In the genomic region with DNA sequence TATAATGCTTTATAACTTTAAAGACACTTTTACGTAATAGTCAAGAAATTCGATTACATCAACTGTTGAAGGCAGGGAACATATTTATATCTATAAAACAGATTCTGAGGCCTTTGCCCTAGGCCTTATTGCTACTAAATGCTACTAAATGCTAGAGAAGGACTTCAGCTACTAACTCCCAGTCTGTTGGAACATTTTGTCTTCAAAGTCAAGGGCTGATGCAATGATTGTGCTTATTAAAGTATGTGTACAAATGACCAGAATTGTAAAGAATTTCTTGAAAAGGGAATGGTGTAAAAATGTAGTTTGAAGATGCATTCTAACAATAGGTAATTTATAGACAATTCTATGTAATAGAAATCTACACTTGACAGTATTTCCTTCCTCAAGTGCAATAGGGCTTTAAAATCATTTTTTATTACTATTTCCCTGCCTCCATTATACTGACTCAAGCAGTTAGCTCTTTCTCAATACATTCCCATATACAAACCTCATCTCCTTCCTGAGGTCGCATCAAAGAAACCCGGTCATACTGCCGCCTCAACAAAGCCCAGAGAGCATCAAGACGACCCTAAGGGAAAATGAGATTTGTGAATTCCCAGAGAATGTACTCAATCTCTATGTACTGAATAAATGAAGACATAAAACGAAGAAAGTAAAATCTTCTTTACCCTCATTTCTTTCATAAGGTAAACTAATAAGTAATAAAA, we compare ENCODE assay signal across 1 cellular context.
TF ChIP-seq lines count a peak whose summit lies in the region.

No MANE protein-coding gene starts in this region.

TF ChIP-seq in GM23338, 12 proteins besides CTCF, POLR2A, EP300 and RAD21:
- TF ChIP-seq, protein P1, sequence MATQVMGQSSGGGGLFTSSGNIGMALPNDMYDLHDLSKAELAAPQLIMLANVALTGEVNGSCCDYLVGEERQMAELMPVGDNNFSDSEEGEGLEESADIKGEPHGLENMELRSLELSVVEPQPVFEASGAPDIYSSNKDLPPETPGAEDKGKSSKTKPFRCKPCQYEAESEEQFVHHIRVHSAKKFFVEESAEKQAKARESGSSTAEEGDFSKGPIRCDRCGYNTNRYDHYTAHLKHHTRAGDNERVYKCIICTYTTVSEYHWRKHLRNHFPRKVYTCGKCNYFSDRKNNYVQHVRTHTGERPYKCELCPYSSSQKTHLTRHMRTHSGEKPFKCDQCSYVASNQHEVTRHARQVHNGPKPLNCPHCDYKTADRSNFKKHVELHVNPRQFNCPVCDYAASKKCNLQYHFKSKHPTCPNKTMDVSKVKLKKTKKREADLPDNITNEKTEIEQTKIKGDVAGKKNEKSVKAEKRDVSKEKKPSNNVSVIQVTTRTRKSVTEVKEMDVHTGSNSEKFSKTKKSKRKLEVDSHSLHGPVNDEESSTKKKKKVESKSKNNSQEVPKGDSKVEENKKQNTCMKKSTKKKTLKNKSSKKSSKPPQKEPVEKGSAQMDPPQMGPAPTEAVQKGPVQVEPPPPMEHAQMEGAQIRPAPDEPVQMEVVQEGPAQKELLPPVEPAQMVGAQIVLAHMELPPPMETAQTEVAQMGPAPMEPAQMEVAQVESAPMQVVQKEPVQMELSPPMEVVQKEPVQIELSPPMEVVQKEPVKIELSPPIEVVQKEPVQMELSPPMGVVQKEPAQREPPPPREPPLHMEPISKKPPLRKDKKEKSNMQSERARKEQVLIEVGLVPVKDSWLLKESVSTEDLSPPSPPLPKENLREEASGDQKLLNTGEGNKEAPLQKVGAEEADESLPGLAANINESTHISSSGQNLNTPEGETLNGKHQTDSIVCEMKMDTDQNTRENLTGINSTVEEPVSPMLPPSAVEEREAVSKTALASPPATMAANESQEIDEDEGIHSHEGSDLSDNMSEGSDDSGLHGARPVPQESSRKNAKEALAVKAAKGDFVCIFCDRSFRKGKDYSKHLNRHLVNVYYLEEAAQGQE (IDR thresholded peaks at IDR 0.05; ENCODE audit: unreplicated experiment) = no peak
- TF ChIP-seq JUNB (IDR thresholded peaks at IDR 0.05; ENCODE audit: unreplicated experiment) = no peak
- TF ChIP-seq CREB1 (CRISPR knock-in tag; IDR thresholded peaks at IDR 0.05; ENCODE audit: low read depth) = no peak
- no peak for TF ChIP-seq ZNF331 (CRISPR knock-in tag; IDR thresholded peaks at IDR 0.05; ENCODE audit: low read depth)
- TF ChIP-seq ZNF114 (CRISPR knock-in tag; IDR thresholded peaks at IDR 0.05) = no peak
- no peak for TF ChIP-seq ZNF462 (CRISPR knock-in tag; IDR thresholded peaks at IDR 0.05)
- no peak for TF ChIP-seq EZH2 (IDR thresholded peaks at IDR 0.05; ENCODE audit: low read depth, unreplicated experiment)
- TF ChIP-seq EZH2phosphoT487 (IDR thresholded peaks at IDR 0.05; ENCODE audit: unreplicated experiment) = no peak
- TF ChIP-seq POLR2AphosphoS5 (IDR thresholded peaks at IDR 0.05; ENCODE audit: low read depth) = no peak
- TF ChIP-seq NANOG (IDR thresholded peaks at IDR 0.05; ENCODE audit: borderline replicate concordance) = no peak
- TF ChIP-seq STAT1 (IDR thresholded peaks at IDR 0.05; ENCODE audit: unreplicated experiment) = no peak
- TF ChIP-seq, protein P2, sequence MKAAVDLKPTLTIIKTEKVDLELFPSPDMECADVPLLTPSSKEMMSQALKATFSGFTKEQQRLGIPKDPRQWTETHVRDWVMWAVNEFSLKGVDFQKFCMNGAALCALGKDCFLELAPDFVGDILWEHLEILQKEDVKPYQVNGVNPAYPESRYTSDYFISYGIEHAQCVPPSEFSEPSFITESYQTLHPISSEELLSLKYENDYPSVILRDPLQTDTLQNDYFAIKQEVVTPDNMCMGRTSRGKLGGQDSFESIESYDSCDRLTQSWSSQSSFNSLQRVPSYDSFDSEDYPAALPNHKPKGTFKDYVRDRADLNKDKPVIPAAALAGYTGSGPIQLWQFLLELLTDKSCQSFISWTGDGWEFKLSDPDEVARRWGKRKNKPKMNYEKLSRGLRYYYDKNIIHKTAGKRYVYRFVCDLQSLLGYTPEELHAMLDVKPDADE (IDR thresholded peaks at IDR 0.05) = no peak
